In the genomic region with DNA sequence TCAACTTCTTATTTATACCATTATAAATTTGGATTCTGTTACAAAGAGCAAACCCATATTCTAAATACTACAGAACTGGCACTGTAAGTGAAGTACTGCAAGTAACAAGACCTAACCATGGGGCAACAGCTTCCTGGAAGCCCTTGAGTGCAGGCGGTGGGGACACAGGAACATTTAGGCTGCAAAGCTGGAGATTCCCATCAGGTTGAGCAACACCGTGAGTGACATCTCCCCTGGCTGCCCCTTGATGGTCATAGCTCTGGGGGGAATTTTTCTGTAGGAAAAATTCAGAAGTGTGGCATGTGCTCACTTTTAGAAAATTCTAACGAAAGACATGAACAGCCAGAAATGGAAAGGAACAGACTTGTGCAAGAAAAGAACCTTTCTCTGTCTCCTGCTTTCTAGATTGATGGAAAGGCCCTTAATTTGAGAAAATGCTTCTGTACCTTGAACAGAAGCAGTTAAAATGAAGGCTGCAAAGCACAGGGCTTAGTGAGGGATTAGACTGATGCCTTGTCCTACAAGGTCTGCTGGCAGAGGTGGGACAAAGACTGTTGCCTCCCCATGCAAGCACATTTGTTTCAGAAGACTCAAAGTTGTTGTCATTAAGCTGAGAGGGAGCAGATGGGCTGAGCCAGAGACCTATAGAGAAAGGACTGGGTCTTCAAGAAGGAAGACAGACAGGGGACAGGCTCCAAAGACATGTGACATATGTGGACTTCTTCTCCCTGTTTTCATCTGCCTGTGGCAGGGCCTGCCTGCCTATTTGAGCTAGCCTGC, we compare ENCODE assay signal across 33 cellular contexts.
"Had no signal": no experiment of that assay in that cellular context is flagged by ENCODE, and none has a peak within 500 bp of the region (broad histone marks: within the 10 kb centered on the region; RNA-seq: fewer than 3 reads in every experiment).

No MANE protein-coding gene starts in this region.

- H3K4me1 Mint-ChIP-seq: stimulated activated memory B cell treated with anti-CD40 and anti-IgM and Interleukin-4, amounts not matched to agents 10 μg/mL and 1 μg/mL and 100 μg/mL, for 72 hours; WTC11 had no signal

- H3K27me3 ChIP-seq: adrenal gland, cardiac muscle cell, colonic mucosa, gastroesophageal sphincter, hepatocyte, right atrium auricular region, suprapubic skin, tibial artery had no signal

- H3K27me3 Mint-ChIP-seq: activated naive CD8-positive, alpha-beta T cell treated with anti-CD3 and anti-CD28 coated beads for 36 hours; stimulated activated memory B cell treated with anti-CD40 and anti-IgM and Interleukin-4, amounts not matched to agents 10 μg/mL and 1 μg/mL and 100 μg/mL, for 72 hours had no signal

- H3K9me3 ChIP-seq: adrenal gland, colonic mucosa, suprapubic skin had no signal

- DNase-seq: activated CD4-positive, alpha-beta T cell treated with anti-CD3 and anti-CD28 coated beads for 1 hour; activated CD4-positive, alpha-beta T cell treated with anti-CD3 and anti-CD28 coated beads, Interleukin-2, amount 50 U/mL, for 1 hour; activated naive CD4-positive, alpha-beta T cell; activated naive CD8-positive, alpha-beta T cell treated with anti-CD3 and anti-CD28 coated beads for 36 hours; activated T-cell treated with anti-CD3 and anti-CD28 coated beads for 4 hours; activated T-cell treated with anti-CD3 and anti-CD28 coated beads, Interleukin-2, amount 50 U/mL, for 72 hours; adrenal gland; aorta; cerebellar nuclear complex; colonic mucosa; effector memory CD4-positive, alpha-beta T cell; erythroblast; islet precursor cell; left ventricle myocardium inferior; mucosa of descending colon; nephron progenitor cell; occipital lobe; stimulated activated CD4-positive, alpha-beta T cell treated with anti-CD3 and anti-CD28 coated beads, Interleukin-1b, Interleukin-23, amount 100 ng/mL, for 48 hours; stimulated activated CD4-positive, alpha-beta T cell treated with anti-CD3 and anti-CD28 coated beads, Interleukin-4, amount 100 ng/mL, for 4 hours; stimulated activated CD8-positive, alpha-beta memory T cell treated with anti-CD3 and anti-CD28 coated beads, Interleukin-4, amount 100 ng/mL, for 48 hours; T-helper 2 cell; tibial artery had no signal

- H3K4me1 ChIP-seq: adrenal gland, colonic mucosa, gastroesophageal sphincter, left ventricle myocardium inferior, parathyroid adenoma, right atrium auricular region, tibial artery had no signal

- H3K4me3 ChIP-seq: adrenal gland, cardiac muscle cell, colonic mucosa, gastroesophageal sphincter, hepatocyte, left ventricle myocardium inferior, lung, mucosa of descending colon, right atrium auricular region, smooth muscle cell, suprapubic skin, tibial artery had no signal

- H3K4me2 ChIP-seq: hepatocyte, smooth muscle cell had no signal

- H3K27ac ChIP-seq: adrenal gland, cardiac muscle cell, colonic mucosa, gastroesophageal sphincter, hepatocyte, left ventricle myocardium inferior, parathyroid adenoma, right atrium auricular region, suprapubic skin, tibial artery had no signal

- H3K4me3 Mint-ChIP-seq: activated naive CD8-positive, alpha-beta T cell treated with anti-CD3 and anti-CD28 coated beads for 36 hours; brain; nephron progenitor cell; stimulated activated memory B cell treated with anti-CD40 and anti-IgM and Interleukin-4, amounts not matched to agents 10 μg/mL and 1 μg/mL and 100 μg/mL, for 72 hours; WTC11 had no signal

- H3K36me3 ChIP-seq: adrenal gland, cardiac muscle cell, colonic mucosa, right atrium auricular region, suprapubic skin had no signal

- H3K27ac Mint-ChIP-seq: activated naive CD8-positive, alpha-beta T cell treated with anti-CD3 and anti-CD28 coated beads for 36 hours; activated T-cell treated with anti-CD3 and anti-CD28 coated beads, Interleukin-2, amount 50 U/mL, for 72 hours; brain; nephron progenitor cell; stimulated activated memory B cell treated with anti-CD40 and anti-IgM and Interleukin-4, amounts not matched to agents 10 μg/mL and 1 μg/mL and 100 μg/mL, for 72 hours; WTC11 had no signal

- ATAC-seq: activated T-cell treated with anti-CD3 and anti-CD28 coated beads, Interleukin-2, amount 50 U/mL, for 72 hours; gastroesophageal sphincter; stimulated activated memory B cell treated with anti-CD40 and anti-IgM and Interleukin-4, amounts not matched to agents 10 μg/mL and 1 μg/mL and 100 μg/mL, for 72 hours; WTC11 had no signal
